Comparison of ENCODE assay signal across 10 cellular contexts in the genomic region with DNA sequence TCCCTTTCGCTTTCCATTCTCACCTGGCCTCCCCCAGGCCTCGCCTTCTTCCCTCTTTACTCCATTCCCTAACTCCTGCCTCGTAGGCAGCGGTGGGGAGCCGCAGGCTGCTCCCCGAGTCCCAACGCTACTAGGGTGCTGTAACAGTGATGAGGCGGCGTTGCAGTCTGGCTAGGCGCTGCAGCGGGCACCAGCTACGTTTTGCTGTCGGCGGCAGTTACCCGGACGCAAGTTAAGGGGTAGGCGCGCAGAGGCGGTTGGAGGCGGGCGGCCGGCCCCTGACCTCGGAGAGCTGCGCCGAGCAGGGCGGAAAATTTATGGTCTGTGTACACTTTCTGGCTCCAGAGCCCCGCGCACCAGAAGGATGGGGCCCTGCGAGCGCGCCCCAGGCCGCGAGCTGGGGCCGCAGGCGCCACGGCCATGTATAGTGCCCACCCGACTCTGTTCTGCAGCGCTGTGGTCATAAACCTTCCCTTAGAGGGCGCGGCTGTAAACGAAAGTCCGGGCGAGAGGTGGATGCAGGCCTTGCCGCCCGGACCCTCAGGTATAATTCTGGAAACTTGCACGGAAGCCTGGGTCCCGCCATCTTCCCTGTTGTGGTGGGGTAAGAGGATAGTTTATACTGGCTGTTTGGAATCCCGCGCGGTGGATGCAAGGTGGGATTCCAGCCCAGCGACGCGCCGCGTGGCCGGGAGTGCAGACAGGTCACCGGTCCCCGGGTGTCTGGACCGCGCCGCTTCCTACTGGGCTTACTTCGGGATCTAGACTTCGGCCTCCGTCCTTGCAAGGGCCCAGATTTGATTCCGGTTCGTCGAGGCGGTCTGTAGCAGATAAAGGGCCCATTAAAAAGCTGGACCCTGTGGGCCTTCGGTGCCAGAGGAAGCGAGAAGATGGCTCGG. TPM values are rescaled to one million over a fixed set of nuclear protein-coding genes. Genes with fewer than 3 reads are reported as not detected.
DNase-seq lines count a peak whose midpoint lies in the region; ATAC-seq and TF ChIP-seq lines count a peak whose summit lies in the region.
"Had no signal": no experiment of that assay in that cellular context is flagged by ENCODE, and none has a peak within 500 bp of the region (broad histone marks: within the 10 kb centered on the region; RNA-seq: fewer than 3 reads in every experiment).

No MANE protein-coding gene starts in this region.

- peaks cover 0 to 25% (median 2%) of the 10 kb centered on the region in 9 donors for H3K9me3 Mint-ChIP-seq in naive thymus-derived CD8-positive, alpha-beta T cell
- H3K9me3 Mint-ChIP-seq: activated naive CD4-positive, alpha-beta T cell treated with anti-CD3 and anti-CD28 coated beads, Interleukin-2, amount 50 U/mL, for 72 hours had no signal

- TF ChIP-seq CTCF in GM13976 (IDR thresholded peaks at IDR 0.05; ENCODE audit: borderline replicate concordance, control extremely low read depth, extremely low read depth, insufficient read depth, missing control alignments) (no peak), brain microvascular endothelial cell (IDR thresholded peaks at IDR 0.05; ENCODE audit: low read depth, low read length, missing control alignments) (no peak)

- no peak overlapping the region for H3K27ac Mint-ChIP-seq in naive thymus-derived CD8-positive, alpha-beta T cell
- H3K27ac Mint-ChIP-seq: activated naive CD4-positive, alpha-beta T cell treated with anti-CD3 and anti-CD28 coated beads, Interleukin-2, amount 50 U/mL, for 72 hours had no signal

- H3K27ac ChIP-seq in brain microvascular endothelial cell (no peak overlapping the region), rectal smooth muscle tissue (ENCODE audit: low read depth, low read length) (peak overlapping the region; percentile 88)

- POLR2A ChIA-PET in naive thymus-derived CD8-positive, alpha-beta T cell (lab: Charles Lee) = no interaction called here

- no peak overlapping the region for H3K9ac ChIP-seq in rectal smooth muscle tissue (ENCODE audit: low read length)

- H3K27me3 Mint-ChIP-seq in naive thymus-derived CD8-positive, alpha-beta T cell = peaks cover 38 to 83% (median 62%) of the 10 kb centered on the region in 5 donors

- peaks cover 6 to 29% (median 9%) of the 10 kb centered on the region in 4 donors for H3K4me1 Mint-ChIP-seq in naive thymus-derived CD8-positive, alpha-beta T cell

- H3K4me1 ChIP-seq in rectal smooth muscle tissue (ENCODE audit: control insufficient read depth, insufficient read depth, low read length) = peaks cover 8% of the 10 kb centered on the region

- H3K4me3 ChIP-seq in brain microvascular endothelial cell (ENCODE audit: low read depth, low read length) = peak overlapping the region; percentile 43
- H3K4me3 ChIP-seq in rectal smooth muscle tissue (ENCODE audit: low read length) = peak overlapping the region; percentile 54

- peaks cover 0 to 10% (median 4%) of the 10 kb centered on the region in 3 donors for H3K36me3 Mint-ChIP-seq in naive thymus-derived CD8-positive, alpha-beta T cell

- ATAC-seq in naive thymus-derived CD8-positive, alpha-beta T cell = no peak
- no peak for ATAC-seq in HG02571 (IDR thresholded peaks at IDR 0.05; ENCODE audit: unreplicated experiment)

- H3K27me3 ChIP-seq in brain microvascular endothelial cell (replicated peaks) (peaks cover 74% of the 10 kb centered on the region), rectal smooth muscle tissue (ENCODE audit: control insufficient read depth, insufficient read depth, low read length) (peaks cover 14% of the 10 kb centered on the region)

- in situ Hi-C loops in GM13976 (cut with MboI; ENCODE audit: low sequenced_read_pairs, unreplicated experiment) (no loop called here), brain microvascular endothelial cell (cut with HindIII; ENCODE audit: low pct_ligation_motif_present, low sequenced_read_pairs) (loop anchor here (25.0 kb wide), 1 partner anchor 543 kb away; no protein-coding TSS in a partner anchor)

- peak overlapping the region in 4 of 10 donors; percentile 13 to 72 (median 46) for H3K4me3 Mint-ChIP-seq in naive thymus-derived CD8-positive, alpha-beta T cell

- DNase-seq in GM13976 (ENCODE audit: low spot score) (peak; percentile 16), brain microvascular endothelial cell (no peak), iPS-NIHi7 (ENCODE audit: extremely low spot score) (peak; percentile 40), HK-2 (ENCODE audit: unreplicated experiment) (no peak), middle frontal gyrus (ENCODE audit: extremely low spot score, low spot score) (no peak)
- no peak for DNase-seq in naive thymus-derived CD8-positive, alpha-beta T cell
- DNase-seq: hippocampal formation had no signal

- H3K36me3 ChIP-seq in brain microvascular endothelial cell (replicated peaks) (no peaks in the 10 kb centered on the region), rectal smooth muscle tissue (ENCODE audit: control insufficient read depth, insufficient read depth, low read length) (no peaks in the 10 kb centered on the region)

RNA-seq across cellular contexts. Expression of gene HLX, which starts 15.0 kb away (rescaled TPM):
- total RNA-seq in naive thymus-derived CD8-positive, alpha-beta T cell = under 1 TPM; 0.10 to 0.33 TPM
- polyA plus RNA-seq in naive thymus-derived CD8-positive, alpha-beta T cell = not detected

Comparison
In these comparisons a context has a peak if more than half of its experiments do, and no peak if none do; other contexts are left out.
1. DNase-seq: peak in GM13976 (single experiment) and iPS-NIHi7 (single experiment); none in brain microvascular endothelial cell (single experiment), HK-2 (single experiment), middle frontal gyrus (single experiment) and naive thymus-derived CD8-positive, alpha-beta T cell (0 of 10).